Comparison of ENCODE assay signal across 19 cellular contexts in genomic region chr3:140727886-140728285, GRCh38. TPM values are rescaled to one million over a fixed set of nuclear protein-coding genes. Genes with fewer than 3 reads are reported as not detected.
A peak's percentile ranks its signal among the peaks of the same experiment; 100 is the strongest.
DNase-seq lines count a peak whose midpoint lies in the region; ATAC-seq, FAIRE-seq and TF ChIP-seq lines count a peak whose summit lies in the region.
"Had no signal": no experiment of that assay in that cellular context is flagged by ENCODE, and none has a peak within 500 bp of the region (broad histone marks: within the 10 kb centered on the region; RNA-seq: fewer than 3 reads in every experiment).

No MANE protein-coding gene starts in this region.

- H3K79me2 ChIP-seq in MM.1S (ENCODE audit: low read length): no peaks in the 10 kb centered on the region

- H3K9me3 ChIP-seq in MM.1S (replicated peaks; ENCODE audit: insufficient read depth, low read length): no peaks in the 10 kb centered on the region; the same call in 1 of the 2 replicates

- no peaks in the 10 kb centered on the region for H3K27me3 ChIP-seq in MM.1S (replicated peaks; ENCODE audit: insufficient read depth, low read length)

- H3F3A ChIP-seq in MM.1S (ENCODE audit: insufficient read depth, low read length): no peaks in the 10 kb centered on the region

- ATAC-seq in HG02840 (IDR thresholded peaks at IDR 0.05; ENCODE audit: low FRiP score, unreplicated experiment): no peak
- ATAC-seq: K562 had no signal

- H3K9ac ChIP-seq in MM.1S (ENCODE audit: low read length): no peak overlapping the region

- no peaks in the 10 kb centered on the region for H4K20me1 ChIP-seq in MM.1S (ENCODE audit: insufficient read depth, low read length)

- FAIRE-seq in GM12892 (lab: Jason Lieb, UNC): peak; percentile 66
- FAIRE-seq: HTR-8/SVneo, K562, RCC 7860 had no signal

- H3K27ac ChIP-seq in MM.1S (ENCODE audit: low read length): no peak overlapping the region

- no peaks in the 10 kb centered on the region for H3K36me3 ChIP-seq in MM.1S (replicated peaks; ENCODE audit: insufficient read depth, low read length)

- no peaks in the 10 kb centered on the region for H3K4me1 ChIP-seq in MM.1S (ENCODE audit: low read length)

- DNase-seq in GM12892 (ENCODE audit: insufficient read length): no peak
- DNase-seq in M059J (ENCODE audit: low read depth): peak; percentile 11
- DNase-seq in choroid plexus epithelial cell (ENCODE audit: low read depth): peak; percentile 3
- peak; percentile 36 for DNase-seq in renal cortical epithelial cell (ENCODE audit: low read depth)
- DNase-seq in MM.1S: no peak
- DNase-seq in stimulated activated CD4-positive, alpha-beta T cell treated with anti-CD3 and anti-CD28 coated beads, Interleukin-4, amount 100 ng/mL, for 24 hours: no peak
- DNase-seq: CD8-positive, alpha-beta memory T cell; DMS 273 treated with DMSO at 0.1 percent for 48 hours; HCEC 1CT; NCI-H1048; NCI-H1694; NCI-H446; NCI-H748 treated with DMSO at 0.1 percent for 48 hours; SIG-M5 had no signal

- no peak overlapping the region for H2AFZ ChIP-seq in MM.1S (ENCODE audit: low read length)

- TF ChIP-seq CTCF in choroid plexus epithelial cell (conservative IDR thresholded peaks at IDR 0.05; ENCODE audit: low read depth, low read length) (no peak), MM.1S (IDR thresholded peaks at IDR 0.05; ENCODE audit: low read length) (no peak)

- H3K4me3 ChIP-seq in choroid plexus epithelial cell (ENCODE audit: low read depth, low read length): no peak overlapping the region
- no peak overlapping the region for H3K4me3 ChIP-seq in MM.1S (ENCODE audit: low read length)
- H3K4me3 ChIP-seq: K562 had no signal

- H3K9me2 ChIP-seq in MM.1S (replicated peaks; ENCODE audit: insufficient read depth, low read length): no peaks in the 10 kb centered on the region

- H3K4me2 ChIP-seq in MM.1S (ENCODE audit: low read depth, low read length): no peak overlapping the region

- no peak for TF ChIP-seq POLR2A in GM12892 (IDR thresholded peaks at IDR 0.05; ENCODE audit: low read depth, low read length)

RNA-seq across cellular contexts. Expression of gene TRIM42, which starts 50.0 kb away (rescaled TPM):
- polyA plus RNA-seq in GM12892 (2012; ENCODE audit: missing spikeins): not detected
- total RNA-seq in M059J (2014; rRNA removed; shearing (Covaris generic)): not detected in 2 replicates
- not detected in 2 replicates for total RNA-seq in renal cortical epithelial cell
- total RNA-seq: CD8-positive, alpha-beta memory T cell; K562 had no signal
- polyA plus RNA-seq: BJ; CD8-positive, alpha-beta memory T cell; K562 had no signal

Comparison
In these comparisons a context has a peak if more than half of its experiments do, and no peak if none do; other contexts are left out.
1. DNase-seq: peak in M059J (single experiment), choroid plexus epithelial cell (single experiment) and renal cortical epithelial cell (single experiment); none in GM12892 (single experiment), MM.1S (single experiment) and stimulated activated CD4-positive, alpha-beta T cell treated with anti-CD3 and anti-CD28 coated beads, Interleukin-4, amount 100 ng/mL, for 24 hours (single experiment).